Comparison of ENCODE assay signal across 8 cellular contexts in the genomic region with DNA sequence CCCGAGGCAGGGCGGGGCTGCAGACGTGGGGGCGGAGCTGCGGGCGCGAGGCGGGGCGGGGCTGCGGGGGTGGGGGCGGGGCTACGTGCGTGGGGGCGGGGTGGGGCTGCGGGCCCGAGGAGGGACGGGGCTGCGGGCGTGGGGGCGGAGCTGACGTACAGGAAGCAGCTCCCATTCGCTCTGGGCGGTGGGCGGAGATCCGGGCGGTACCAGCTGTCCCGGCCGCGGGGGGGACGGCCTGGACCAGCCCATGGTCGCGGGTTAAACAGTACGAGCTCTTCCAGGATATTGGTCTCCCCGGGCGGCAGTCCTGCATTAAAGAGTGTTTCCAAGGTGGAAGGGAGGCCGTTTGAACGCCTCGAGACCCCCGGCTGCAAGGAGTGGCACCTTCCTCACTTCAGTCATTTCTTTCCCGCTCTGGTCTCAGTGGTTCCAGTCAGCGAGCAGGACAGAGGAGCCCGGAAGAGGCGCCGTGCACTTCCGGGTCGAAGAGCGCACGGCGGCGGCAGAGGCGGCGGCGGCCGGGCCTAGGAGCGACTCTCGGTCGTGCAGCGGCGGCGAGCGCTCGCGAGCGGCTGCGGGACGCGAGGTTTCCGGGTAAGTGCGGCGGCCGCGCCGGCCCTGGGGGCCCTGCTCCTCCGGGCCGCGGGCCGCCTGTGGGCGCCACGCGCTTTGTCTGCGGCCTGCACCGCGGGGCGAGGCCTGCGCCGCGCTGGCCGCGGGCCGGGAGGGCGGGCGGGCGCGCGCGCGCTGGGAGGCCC. TPM values are rescaled to one million over a fixed set of nuclear protein-coding genes. Genes with fewer than 3 reads are reported as not detected.
DNase-seq lines count a peak whose midpoint lies in the region; ATAC-seq and TF ChIP-seq lines count a peak whose summit lies in the region.

PHRF1 (plus strand) TSS at position 475 of the 761 bp plus-strand sequence. CDS start 5,043 bp downstream, outside the sequence.

- H3K4me3 ChIP-seq in astrocyte of the cerebellum (ENCODE audit: low read depth, low read length) (peak within 1 kb of the TSS; percentile 72), hepatocyte (peak within 1 kb of the TSS; percentile 79)

- H4K20me1 ChIP-seq in hepatocyte (ENCODE audit: insufficient read depth, poor library complexity, severe bottlenecking): peaks cover 41% of the 10 kb centered on the region

- H3K27me3 ChIP-seq in hepatocyte: no peaks in the 10 kb centered on the region

- 2% methylated on average over 79 of the region's 97 CpGs for WGBS in hepatocyte (ENCODE audit: low lambda C conversion rate, missing lambda C conversion rate)

- in situ Hi-C loops in astrocyte of the cerebellum (cut with HindIII; ENCODE audit: low sequenced_read_pairs): no loop called here

- DNase-seq in NCI-H2081 (lab: John Stamatoyannopoulos, UW): peak; percentile 93 to 94
- peak; percentile 94 for DNase-seq in T-helper 9 cell
- DNase-seq in astrocyte of the cerebellum (ENCODE audit: low read depth): peak; percentile 80
- DNase-seq in hepatocyte (ENCODE audit: low spot score): peak; percentile 98
- DNase-seq in retina: peak; percentile 98
- no peak for DNase-seq in cortex of kidney (lab: John Stamatoyannopoulos, UW)

- TF ChIP-seq CTCF in astrocyte of the cerebellum (IDR thresholded peaks at IDR 0.05; ENCODE audit: low read depth, low read length, missing control alignments) (no peak), hepatocyte (IDR thresholded peaks at IDR 0.05; ENCODE audit: poor library complexity) (no peak)

- peak within 1 kb of the TSS; percentile 99 for H3K4me2 ChIP-seq in hepatocyte

- H3K27ac ChIP-seq in hepatocyte: peak within 1 kb of the TSS; percentile 98

- no peaks in the 10 kb centered on the region for H3K36me3 ChIP-seq in hepatocyte (replicated peaks; ENCODE audit: insufficient read depth, low read depth)

- H3K79me2 ChIP-seq in hepatocyte: peaks cover 44% of the 10 kb centered on the region

- H3K9me2 ChIP-seq in hepatocyte (replicated peaks; ENCODE audit: insufficient read depth): no peaks in the 10 kb centered on the region

- H3K4me1 ChIP-seq in hepatocyte (ENCODE audit: insufficient read depth): peaks cover 55% of the 10 kb centered on the region

- peak within 1 kb of the TSS; percentile 82 for H2AFZ ChIP-seq in hepatocyte

- H3K9me3 ChIP-seq in hepatocyte (ENCODE audit: low read depth): no peaks in the 10 kb centered on the region

- ATAC-seq in GM18511 (IDR thresholded peaks at IDR 0.05; ENCODE audit: unreplicated experiment) (peak; percentile 85), HG03025 (IDR thresholded peaks at IDR 0.05; ENCODE audit: low FRiP score, unreplicated experiment) (peak; percentile 75)

RNA-seq across cellular contexts. Expression of gene PHRF1, which starts in this region (rescaled TPM):
- 25.6 and 26.9 TPM in 2 replicates for total RNA-seq in hepatocyte
- 25.6 TPM in 2 replicates for polyA plus RNA-seq in hepatocyte
